1 cellular context compared by ENCODE assay signal in the genomic region with DNA sequence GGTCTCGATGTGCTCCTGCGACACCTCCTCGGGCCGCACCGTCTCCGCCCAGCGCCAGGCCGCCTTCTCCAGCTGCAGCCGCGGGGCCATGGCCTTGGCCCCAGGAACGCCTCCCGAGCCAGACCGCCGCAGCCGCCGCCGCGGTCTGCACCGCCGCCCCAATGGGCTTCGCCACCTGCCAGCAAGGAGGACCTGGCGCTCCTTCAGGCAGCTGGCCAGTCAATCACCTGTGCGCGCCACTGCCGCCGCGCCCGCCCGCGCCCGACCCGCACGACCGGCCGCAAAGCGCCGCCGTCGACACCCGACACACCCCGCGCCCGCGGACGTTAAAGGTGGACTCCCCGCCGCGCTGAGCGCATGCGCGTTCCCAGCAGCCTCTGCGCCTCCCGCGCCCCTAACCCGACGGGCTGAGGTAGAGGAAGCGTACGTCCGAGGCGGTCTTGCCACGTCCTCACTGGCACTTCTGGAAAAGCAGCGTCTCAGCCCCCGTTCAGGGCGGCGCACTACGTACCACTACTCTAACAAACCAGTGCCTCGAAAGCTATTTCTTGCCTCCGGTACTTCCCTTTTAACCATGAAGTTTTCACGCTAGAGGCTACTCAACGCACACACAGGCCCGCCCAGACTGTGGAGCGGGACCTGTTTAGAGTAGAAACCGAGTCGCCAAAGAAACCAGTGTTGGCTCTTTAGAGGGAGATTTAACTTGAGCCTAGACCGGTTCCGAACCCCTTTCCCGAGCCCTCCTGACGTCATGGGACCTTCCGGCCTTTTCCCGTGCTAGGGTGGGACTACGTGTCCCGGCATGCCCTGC.
TF ChIP-seq lines count a peak whose summit lies in the region.

A gene with protein sequence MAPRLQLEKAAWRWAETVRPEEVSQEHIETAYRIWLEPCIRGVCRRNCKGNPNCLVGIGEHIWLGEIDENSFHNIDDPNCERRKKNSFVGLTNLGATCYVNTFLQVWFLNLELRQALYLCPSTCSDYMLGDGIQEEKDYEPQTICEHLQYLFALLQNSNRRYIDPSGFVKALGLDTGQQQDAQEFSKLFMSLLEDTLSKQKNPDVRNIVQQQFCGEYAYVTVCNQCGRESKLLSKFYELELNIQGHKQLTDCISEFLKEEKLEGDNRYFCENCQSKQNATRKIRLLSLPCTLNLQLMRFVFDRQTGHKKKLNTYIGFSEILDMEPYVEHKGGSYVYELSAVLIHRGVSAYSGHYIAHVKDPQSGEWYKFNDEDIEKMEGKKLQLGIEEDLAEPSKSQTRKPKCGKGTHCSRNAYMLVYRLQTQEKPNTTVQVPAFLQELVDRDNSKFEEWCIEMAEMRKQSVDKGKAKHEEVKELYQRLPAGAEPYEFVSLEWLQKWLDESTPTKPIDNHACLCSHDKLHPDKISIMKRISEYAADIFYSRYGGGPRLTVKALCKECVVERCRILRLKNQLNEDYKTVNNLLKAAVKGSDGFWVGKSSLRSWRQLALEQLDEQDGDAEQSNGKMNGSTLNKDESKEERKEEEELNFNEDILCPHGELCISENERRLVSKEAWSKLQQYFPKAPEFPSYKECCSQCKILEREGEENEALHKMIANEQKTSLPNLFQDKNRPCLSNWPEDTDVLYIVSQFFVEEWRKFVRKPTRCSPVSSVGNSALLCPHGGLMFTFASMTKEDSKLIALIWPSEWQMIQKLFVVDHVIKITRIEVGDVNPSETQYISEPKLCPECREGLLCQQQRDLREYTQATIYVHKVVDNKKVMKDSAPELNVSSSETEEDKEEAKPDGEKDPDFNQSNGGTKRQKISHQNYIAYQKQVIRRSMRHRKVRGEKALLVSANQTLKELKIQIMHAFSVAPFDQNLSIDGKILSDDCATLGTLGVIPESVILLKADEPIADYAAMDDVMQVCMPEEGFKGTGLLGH (minus strand): TSS at position 282 of the 811 bp plus-strand sequence. CDS start 192 bp downstream, at position 90.

TF ChIP-seq in liver, 16 proteins besides CTCF, POLR2A, EP300 and RAD21 (continued from another document):
- TF ChIP-seq, protein P1, sequence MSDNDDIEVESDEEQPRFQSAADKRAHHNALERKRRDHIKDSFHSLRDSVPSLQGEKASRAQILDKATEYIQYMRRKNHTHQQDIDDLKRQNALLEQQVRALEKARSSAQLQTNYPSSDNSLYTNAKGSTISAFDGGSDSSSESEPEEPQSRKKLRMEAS (IDR thresholded peaks at IDR 0.05): no peak
- no peak for TF ChIP-seq FOXA2 (IDR thresholded peaks at IDR 0.05)
- TF ChIP-seq RXRA (IDR thresholded peaks at IDR 0.05): peak in 1 of 2 donors; percentile 43
- TF ChIP-seq HNF4A (conservative IDR thresholded peaks at IDR 0.05): no peak
- no peak for TF ChIP-seq FOXA1 (IDR thresholded peaks at IDR 0.05)
- TF ChIP-seq YY1 (IDR thresholded peaks at IDR 0.05): peak; percentile 82
- TF ChIP-seq NR2F2 (IDR thresholded peaks at IDR 0.05): no peak
- TF ChIP-seq, protein P2, sequence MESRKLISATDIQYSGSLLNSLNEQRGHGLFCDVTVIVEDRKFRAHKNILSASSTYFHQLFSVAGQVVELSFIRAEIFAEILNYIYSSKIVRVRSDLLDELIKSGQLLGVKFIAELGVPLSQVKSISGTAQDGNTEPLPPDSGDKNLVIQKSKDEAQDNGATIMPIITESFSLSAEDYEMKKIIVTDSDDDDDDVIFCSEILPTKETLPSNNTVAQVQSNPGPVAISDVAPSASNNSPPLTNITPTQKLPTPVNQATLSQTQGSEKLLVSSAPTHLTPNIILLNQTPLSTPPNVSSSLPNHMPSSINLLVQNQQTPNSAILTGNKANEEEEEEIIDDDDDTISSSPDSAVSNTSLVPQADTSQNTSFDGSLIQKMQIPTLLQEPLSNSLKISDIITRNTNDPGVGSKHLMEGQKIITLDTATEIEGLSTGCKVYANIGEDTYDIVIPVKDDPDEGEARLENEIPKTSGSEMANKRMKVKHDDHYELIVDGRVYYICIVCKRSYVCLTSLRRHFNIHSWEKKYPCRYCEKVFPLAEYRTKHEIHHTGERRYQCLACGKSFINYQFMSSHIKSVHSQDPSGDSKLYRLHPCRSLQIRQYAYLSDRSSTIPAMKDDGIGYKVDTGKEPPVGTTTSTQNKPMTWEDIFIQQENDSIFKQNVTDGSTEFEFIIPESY (IDR thresholded peaks at IDR 0.05): peak; percentile 74
- peak in 1 of 2 donors; percentile 84 for TF ChIP-seq GABPA (IDR thresholded peaks at IDR 0.05 in 1 of 2, conservative IDR thresholded peaks at IDR 0.05 in 1 of 2)
- TF ChIP-seq HNF4G (IDR thresholded peaks at IDR 0.05): no peak
